Comparison of ENCODE assay signal across 8 cellular contexts in the genomic region with DNA sequence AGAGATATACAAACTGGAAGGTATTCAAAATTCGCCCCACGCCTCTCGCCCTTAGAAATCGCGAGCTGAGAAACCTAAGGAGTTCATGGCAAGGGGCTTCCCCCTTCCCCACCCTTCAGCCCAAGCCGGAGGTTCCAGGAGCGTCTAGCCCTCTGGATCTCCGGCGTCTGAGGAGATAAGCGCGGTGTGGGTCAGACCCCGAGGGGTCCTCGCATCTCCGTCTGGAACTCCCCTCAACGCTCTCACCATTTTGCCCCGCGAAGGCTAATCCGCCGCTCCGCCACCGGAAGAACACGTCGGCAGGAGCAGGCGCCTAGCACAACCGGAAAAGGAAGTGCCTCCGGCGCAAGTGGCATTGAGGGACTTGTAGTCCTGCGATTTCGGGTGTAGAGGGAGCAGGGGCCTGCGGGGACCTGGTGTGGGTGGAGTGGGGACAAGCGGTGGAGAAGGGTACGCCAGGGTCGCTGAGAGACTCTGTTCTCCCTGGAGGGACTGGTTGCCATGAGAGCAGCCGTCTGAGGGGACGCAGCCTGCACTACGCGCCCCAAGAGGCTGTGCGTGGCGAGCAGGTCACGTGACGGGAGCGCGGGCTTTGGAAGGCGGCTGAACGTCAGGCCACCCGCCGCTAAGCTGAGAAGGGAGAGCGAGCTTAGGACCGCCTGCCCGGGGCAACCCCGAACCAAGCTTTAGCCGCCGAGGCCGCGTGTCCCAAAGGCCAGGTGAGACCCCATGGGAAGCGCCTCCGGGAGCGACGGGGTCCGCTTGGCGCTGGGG. TPM values are rescaled to one million over a fixed set of nuclear protein-coding genes. Genes with fewer than 3 reads are reported as not detected.
A peak's percentile ranks its signal among the peaks of the same experiment; 100 is the strongest.
DNase-seq lines count a peak whose midpoint lies in the region; ATAC-seq and TF ChIP-seq lines count a peak whose summit lies in the region.

A gene with protein sequence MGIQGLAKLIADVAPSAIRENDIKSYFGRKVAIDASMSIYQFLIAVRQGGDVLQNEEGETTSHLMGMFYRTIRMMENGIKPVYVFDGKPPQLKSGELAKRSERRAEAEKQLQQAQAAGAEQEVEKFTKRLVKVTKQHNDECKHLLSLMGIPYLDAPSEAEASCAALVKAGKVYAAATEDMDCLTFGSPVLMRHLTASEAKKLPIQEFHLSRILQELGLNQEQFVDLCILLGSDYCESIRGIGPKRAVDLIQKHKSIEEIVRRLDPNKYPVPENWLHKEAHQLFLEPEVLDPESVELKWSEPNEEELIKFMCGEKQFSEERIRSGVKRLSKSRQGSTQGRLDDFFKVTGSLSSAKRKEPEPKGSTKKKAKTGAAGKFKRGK (plus strand): TSS at position 602 of the 774 bp plus-strand sequence. CDS start 2,451 bp downstream, outside the sequence.
A gene (minus strand): TSS at position 290 of the 774 bp plus-strand sequence. CDS start 41 bp downstream, at position 249.

- H3K27me3 ChIP-seq in kidney epithelial cell (ENCODE audit: control insufficient read depth, insufficient read depth, low read length): no peaks in the 10 kb centered on the region

- H3K36me3 ChIP-seq in kidney epithelial cell (ENCODE audit: control insufficient read depth, insufficient read depth, low read length): peaks cover 6% of the 10 kb centered on the region

- ATAC-seq in GM19035 (IDR thresholded peaks at IDR 0.05; ENCODE audit: unreplicated experiment): peak; percentile 84
- ATAC-seq in HG03342 (IDR thresholded peaks at IDR 0.05; ENCODE audit: unreplicated experiment): peak; percentile 83

- no peak for TF ChIP-seq CTCF in AG09319 (IDR thresholded peaks at IDR 0.05; ENCODE audit: low read depth, low read length)
- TF ChIP-seq CTCF in kidney epithelial cell (IDR thresholded peaks at IDR 0.05; ENCODE audit: insufficient read depth, low read length, poor library complexity, severe bottlenecking): no peak

- H3K4me3 ChIP-seq in kidney epithelial cell (ENCODE audit: low read depth, low read length): peak within 1 kb of the TSS; percentile 63

- DNase-seq in AG09319 (ENCODE audit: extremely low read depth, low read depth) (peak; percentile 83), NCI-H446 (lab: John Stamatoyannopoulos, UW) (peak; percentile 93 to 94), cerebellar cortex (ENCODE audit: low spot score) (peak; percentile 95), kidney epithelial cell (ENCODE audit: low read depth) (peak; percentile 84)
- peak; percentile 90 for DNase-seq in activated CD4-positive, CD25-positive, alpha-beta regulatory T cell treated with anti-CD3 and anti-CD28 coated beads, Interleukin-2, amount 50 U/mL, for 72 hours
- peak; percentile 92 for DNase-seq in stimulated activated CD4-positive, alpha-beta T cell treated with anti-CD3 and anti-CD28 coated beads, Interleukin-15, amount 100 ng/mL, for 24 hours

RNA-seq across cellular contexts. Expression of the first gene that starts in this region (rescaled TPM):
- 31.3 and 32.9 TPM in 2 replicates for total RNA-seq in kidney epithelial cell

RNA-seq across cellular contexts. Expression of the second gene that starts in this region (rescaled TPM):
- total RNA-seq in kidney epithelial cell: 75.8 and 135 TPM in 2 replicates

Comparison
In these comparisons a context has a peak if more than half of its experiments do, and no peak if none do; other contexts are left out.
1. Peak in every context shown above with its lines: DNase-seq, ATAC-seq and H3K4me3 ChIP-seq.